In genomic region chr5:80653497-80653896, GRCh38 we compare ENCODE assay signal across 8 cellular contexts. TPM values are rescaled to one million over a fixed set of nuclear protein-coding genes. Genes with fewer than 3 reads are reported as not detected.
DNase-seq lines count a peak whose midpoint lies in the region; ATAC-seq and TF ChIP-seq lines count a peak whose summit lies in the region.

No MANE protein-coding gene starts in this region.

- DNase-seq in activated CD4-positive, alpha-beta T cell treated with anti-CD3 and anti-CD28 coated beads, Interleukin-2, amount 10 ng/mL, durations not matched to agents 24 days and 14 days: no peak
- DNase-seq in activated CD4-positive, alpha-beta T cell treated with anti-CD3 and anti-CD28 coated beads, Interleukin-2, amount 50 U/mL, for 4 hours: no peak
- DNase-seq in T-helper 17 cell: no peak
- DNase-seq in foreskin keratinocyte: no peak
- no peak for DNase-seq in spleen
- no peak for DNase-seq in NCI-H526 (lab: John Stamatoyannopoulos, UW)
- DNase-seq in NCI-H524 (lab: John Stamatoyannopoulos, UW): no peak

- H3K9me3 ChIP-seq in T-helper 17 cell (ENCODE audit: control insufficient read depth, low read length, poor library complexity, severe bottlenecking) (no peaks in the 10 kb centered on the region), spleen (no peaks in the 10 kb centered on the region)

- H3K9me3 Mint-ChIP-seq in activated CD4-positive, alpha-beta T cell treated with anti-CD3 and anti-CD28 coated beads, Interleukin-2, amount 10 ng/mL, durations not matched to agents 24 days and 14 days: no peaks in the 10 kb centered on the region

- peaks cover 0 to 31% (median 16%) of the 10 kb centered on the region in 6 donors for H3K36me3 ChIP-seq in spleen

- peak overlapping the region; percentile 91 for H3K27ac Mint-ChIP-seq in activated CD4-positive, alpha-beta T cell treated with anti-CD3 and anti-CD28 coated beads, Interleukin-2, amount 10 ng/mL, durations not matched to agents 24 days and 14 days
- H3K27ac Mint-ChIP-seq in T-helper 17 cell: peak overlapping the region; percentile 68

- H3K27me3 Mint-ChIP-seq in activated CD4-positive, alpha-beta T cell treated with anti-CD3 and anti-CD28 coated beads, Interleukin-2, amount 10 ng/mL, durations not matched to agents 24 days and 14 days: no peaks in the 10 kb centered on the region
- H3K27me3 Mint-ChIP-seq in T-helper 17 cell: no peaks in the 10 kb centered on the region

- TF ChIP-seq CTCF in foreskin keratinocyte (conservative IDR thresholded peaks at IDR 0.05): no peak
- no peak for TF ChIP-seq CTCF in spleen (IDR thresholded peaks at IDR 0.05 in 8 of 11, conservative IDR thresholded peaks at IDR 0.05 in 3 of 11)

- no peak for ATAC-seq in T-helper 17 cell
- ATAC-seq in foreskin keratinocyte: no peak
- no peak for ATAC-seq in GM21529 (IDR thresholded peaks at IDR 0.05; ENCODE audit: unreplicated experiment)

- peak overlapping the region; percentile 84 for H3K4me3 Mint-ChIP-seq in activated CD4-positive, alpha-beta T cell treated with anti-CD3 and anti-CD28 coated beads, Interleukin-2, amount 10 ng/mL, durations not matched to agents 24 days and 14 days
- H3K4me3 Mint-ChIP-seq in T-helper 17 cell: peak overlapping the region; percentile 81

- TF ChIP-seq POLR2A in spleen (IDR thresholded peaks at IDR 0.05): no peak

- 38 to 58% (median 50%) methylated on average over 8 of the region's 8 CpGs for WGBS in spleen, 5 donors

- peaks cover 34% of the 10 kb centered on the region for H3K36me3 Mint-ChIP-seq in activated CD4-positive, alpha-beta T cell treated with anti-CD3 and anti-CD28 coated beads, Interleukin-2, amount 10 ng/mL, durations not matched to agents 24 days and 14 days (ENCODE audit: low read depth)
- no peaks in the 10 kb centered on the region for H3K36me3 Mint-ChIP-seq in T-helper 17 cell (ENCODE audit: low read depth)

- H3K4me1 Mint-ChIP-seq in activated CD4-positive, alpha-beta T cell treated with anti-CD3 and anti-CD28 coated beads, Interleukin-2, amount 10 ng/mL, durations not matched to agents 24 days and 14 days: peaks cover 23% of the 10 kb centered on the region
- H3K4me1 Mint-ChIP-seq in T-helper 17 cell: peaks cover 13% of the 10 kb centered on the region

- H3K27me3 ChIP-seq in foreskin keratinocyte (no peaks in the 10 kb centered on the region), spleen (replicated peaks in 1 of 7) (no peaks in the 10 kb centered on the region)

- intact Hi-C loops in activated CD4-positive, alpha-beta T cell treated with anti-CD3 and anti-CD28 coated beads, Interleukin-2, amount 10 ng/mL, durations not matched to agents 24 days and 14 days (cut with micrococcal nuclease): loop anchor here (10.0 kb wide), 3 partner anchors 169 to 1101 kb away; partner anchors contain the start of genes FAM151B and SSBP2
- intact Hi-C loops in spleen (cut with DNase I; ENCODE audit: low total_unique reads): no loop called here

- H3K4me3 ChIP-seq in spleen: peak overlapping the region in 7 of 8 donors; percentile 59 to 98 (median 89)

- H3K4me1 ChIP-seq in foreskin keratinocyte: no peaks in the 10 kb centered on the region
- H3K4me1 ChIP-seq in spleen: peaks cover 15 to 34% (median 29%) of the 10 kb centered on the region in 6 donors

- H3K27ac ChIP-seq in foreskin keratinocyte (peak overlapping the region; percentile 79), spleen (peak overlapping the region in 3 of 8 donors; percentile 91 to 99 (median 98))

RNA-seq across cellular contexts. Expression of gene MSH3, which starts 1.0 kb away (rescaled TPM):
- 21.0 and 21.1 TPM in 2 replicates for total RNA-seq in activated CD4-positive, alpha-beta T cell treated with anti-CD3 and anti-CD28 coated beads, Interleukin-2, amount 10 ng/mL, durations not matched to agents 24 days and 14 days
- total RNA-seq in T-helper 17 cell (10 to 100 TPM; 12.6 to 17.2 TPM), foreskin keratinocyte (13.3 and 15.6 TPM in 2 replicates), spleen (10 to 100 TPM; 11.7 to 17.0 (median 15.8) TPM)
- polyA plus RNA-seq in foreskin keratinocyte (2.9 and 4.1 TPM in 2 replicates), spleen (1 to 10 TPM; 2.3 to 3.4 (median 2.6) TPM)

RNA-seq across cellular contexts. Expression of gene DHFR, which starts 1.3 kb away (rescaled TPM):
- total RNA-seq in activated CD4-positive, alpha-beta T cell treated with anti-CD3 and anti-CD28 coated beads, Interleukin-2, amount 10 ng/mL, durations not matched to agents 24 days and 14 days: 66.5 and 73.4 TPM in 2 replicates
- total RNA-seq in T-helper 17 cell: 1 to 10 TPM; 5.7 to 8.3 TPM
- total RNA-seq in foreskin keratinocyte: 38.5 and 47.9 TPM in 2 replicates
- polyA plus RNA-seq in foreskin keratinocyte: 18.6 and 27.2 TPM in 2 replicates
- total RNA-seq in spleen: 10 to 100 TPM in 6 of 7 donors, 1 to 10 TPM in 1; 9.4 to 23.0 (median 14.7) TPM
- polyA plus RNA-seq in spleen: 10 to 100 TPM in 2 of 3 donors, 1 to 10 TPM in 1; 8.6 to 18.7 (median 18.1) TPM
